In the genomic region with DNA sequence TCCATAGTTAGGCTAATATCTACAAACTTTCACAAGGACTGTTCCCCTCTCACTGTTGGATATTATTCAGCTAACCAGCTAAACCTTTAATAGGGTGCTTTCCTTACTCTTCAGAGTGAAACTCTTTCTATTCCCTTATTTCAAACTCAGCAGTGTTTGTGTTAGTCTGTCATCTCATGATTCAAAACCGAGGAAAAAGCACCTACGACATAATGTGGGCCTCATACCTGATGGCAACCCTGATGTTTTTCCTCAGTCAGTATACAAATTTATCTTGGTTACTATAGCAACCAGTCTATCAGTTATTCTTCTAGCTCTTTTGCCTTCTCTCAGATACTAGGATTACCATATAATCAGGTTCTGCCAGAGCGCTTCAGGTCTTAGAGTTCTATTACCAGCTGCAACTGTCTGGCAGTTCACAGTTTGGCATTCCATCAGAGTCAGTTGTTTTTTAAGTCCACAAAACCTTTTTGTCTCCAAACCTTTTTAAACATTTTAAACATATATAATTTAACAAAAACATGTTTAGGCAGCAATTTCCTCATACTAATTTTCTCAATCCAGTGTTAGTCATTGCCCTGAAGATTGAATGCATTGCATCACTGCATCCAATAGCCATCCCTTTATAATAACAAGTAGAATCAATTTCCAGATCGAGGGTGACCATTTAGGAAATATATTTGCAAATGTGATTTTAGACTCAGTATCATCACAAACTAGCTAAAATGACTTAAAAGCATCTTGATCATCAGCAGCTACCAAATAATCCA, we compare ENCODE assay signal across 13 cellular contexts. TPM values are rescaled to one million over a fixed set of nuclear protein-coding genes. Genes with fewer than 3 reads are reported as not detected.
DNase-seq lines count a peak whose midpoint lies in the region; ATAC-seq and TF ChIP-seq lines count a peak whose summit lies in the region.
"Had no signal": no experiment of that assay in that cellular context is flagged by ENCODE, and none has a peak within 500 bp of the region (broad histone marks: within the 10 kb centered on the region; RNA-seq: fewer than 3 reads in every experiment).

No MANE protein-coding gene starts in this region.

- no peak for TF ChIP-seq POLR2A in transverse colon (IDR thresholded peaks at IDR 0.05)

- no peak for DNase-seq in CD4-positive, alpha-beta T cell
- DNase-seq in endothelial cell (ENCODE audit: low spot score) = no peak
- no peak for DNase-seq in left lobe of liver (ENCODE audit: low spot score)
- no peak for DNase-seq in coronary artery (ENCODE audit: low spot score)
- no peak for DNase-seq in NCI-H1048 (lab: John Stamatoyannopoulos, UW)
- no peak for DNase-seq in transverse colon
- DNase-seq: PC-3; stimulated activated CD4-positive, alpha-beta T cell treated with anti-CD3 and anti-CD28 coated beads, Interleukin-4, amount 100 ng/mL, for 4 hours had no signal

- intact Hi-C loops in CD4-positive, alpha-beta T cell (cut with DNase I, micrococcal nuclease) = no loop called here
- intact Hi-C loops in transverse colon (cut with DNase I; ENCODE audit: low total_unique reads) = no loop called here

- H3K27me3 Mint-ChIP-seq in CD4-positive, alpha-beta T cell = no peaks in the 10 kb centered on the region
- peaks cover 3% of the 10 kb centered on the region for H3K27me3 Mint-ChIP-seq in endothelial cell (ENCODE audit: unreplicated experiment)
- H3K27me3 Mint-ChIP-seq: IgD-negative memory B cell had no signal

- no peaks in the 10 kb centered on the region for H3K36me3 ChIP-seq in transverse colon
- H3K36me3 ChIP-seq: ascending aorta had no signal

- H3K27ac Mint-ChIP-seq in CD4-positive, alpha-beta T cell = peak overlapping the region; percentile 70
- peak overlapping the region; percentile 94 for H3K27ac Mint-ChIP-seq in endothelial cell (ENCODE audit: unreplicated experiment)
- H3K27ac Mint-ChIP-seq: nephron had no signal

- no peaks in the 10 kb centered on the region for H3K27me3 ChIP-seq in CD4-positive, alpha-beta T cell (ENCODE audit: control insufficient read depth, insufficient read depth, low read length)
- no peaks in the 10 kb centered on the region for H3K27me3 ChIP-seq in transverse colon
- H3K27me3 ChIP-seq: ascending aorta had no signal

- no peak overlapping the region for H3K27ac ChIP-seq in CD4-positive, alpha-beta T cell (ENCODE audit: low read depth, low read length)
- H3K27ac ChIP-seq in coronary artery (no peak overlapping the region), transverse colon (no peak overlapping the region)

- H3K4me3 ChIP-seq in coronary artery (no peak overlapping the region), transverse colon (no peak overlapping the region)
- H3K4me3 ChIP-seq: ascending aorta had no signal

- H3K36me3 Mint-ChIP-seq in CD4-positive, alpha-beta T cell (ENCODE audit: low read depth) = no peaks in the 10 kb centered on the region
- no peaks in the 10 kb centered on the region for H3K36me3 Mint-ChIP-seq in endothelial cell (ENCODE audit: low read depth, unreplicated experiment)
- H3K36me3 Mint-ChIP-seq: IgD-negative memory B cell had no signal

- POLR2A ChIA-PET in CD4-positive, alpha-beta T cell (lab: Charles Lee) = no interaction called here

- CTCF ChIA-PET in CD4-positive, alpha-beta T cell (lab: Charles Lee) = no interaction called here

- no peaks in the 10 kb centered on the region for H3K9me3 ChIP-seq in CD4-positive, alpha-beta T cell (ENCODE audit: control insufficient read depth, low read length)
- H3K9me3 ChIP-seq in transverse colon = no peaks in the 10 kb centered on the region
- H3K9me3 ChIP-seq: ascending aorta had no signal

- H3K4me1 Mint-ChIP-seq in CD4-positive, alpha-beta T cell (ENCODE audit: low read depth) = peaks cover 55% of the 10 kb centered on the region
- H3K4me1 Mint-ChIP-seq in endothelial cell (ENCODE audit: unreplicated experiment) = peaks cover 19% of the 10 kb centered on the region

- no peaks in the 10 kb centered on the region for H3K9me3 Mint-ChIP-seq in CD4-positive, alpha-beta T cell
- H3K9me3 Mint-ChIP-seq in endothelial cell (ENCODE audit: unreplicated experiment) = no peaks in the 10 kb centered on the region
- H3K9me3 Mint-ChIP-seq: IgD-negative memory B cell, nephron had no signal

- WGBS in transverse colon (ENCODE audit: low coverage in 1 of 2), 2 donors = 58% methylated on average over 4 of the region's 4 CpGs; no CpG with 5 or more reads in 1 of the 2 donors

- H3K4me1 ChIP-seq in transverse colon = peaks cover 0 to 10% (median 5%) of the 10 kb centered on the region in 4 donors

- TF ChIP-seq EP300 in transverse colon (IDR thresholded peaks at IDR 0.05; ENCODE audit: low read depth) = no peak

- TF ChIP-seq CTCF in CD4-positive, alpha-beta T cell (IDR thresholded peaks at IDR 0.05) = no peak
- TF ChIP-seq CTCF in endothelial cell (IDR thresholded peaks at IDR 0.05; ENCODE audit: unreplicated experiment) (no peak), coronary artery (IDR thresholded peaks at IDR 0.05) (no peak), transverse colon (IDR thresholded peaks at IDR 0.05) (no peak)

- peak overlapping the region; percentile 62 for H3K4me3 Mint-ChIP-seq in CD4-positive, alpha-beta T cell
- no peak overlapping the region for H3K4me3 Mint-ChIP-seq in endothelial cell (ENCODE audit: unreplicated experiment)

- in situ Hi-C loops in transverse colon (cut with MboI; ENCODE audit: low pct_ligation_motif_present in 1 of 4, low pct_unique_long_range_greater_than_20kb in 1 of 4, low sequenced_read_pairs in 3 of 4) = no loop called here

- ATAC-seq in CD4-positive, alpha-beta T cell (ENCODE audit: poor library complexity) = peak; percentile 69
- peak; percentile 46 for ATAC-seq in GM19463 (IDR thresholded peaks at IDR 0.05; ENCODE audit: unreplicated experiment)
- ATAC-seq in HG03342 (IDR thresholded peaks at IDR 0.05; ENCODE audit: unreplicated experiment) = peak; percentile 65
- ATAC-seq in left lobe of liver = no peak
- ATAC-seq: PC-3 had no signal

RNA-seq across cellular contexts. Expression of a gene that starts 7.4 kb away (rescaled TPM):
- total RNA-seq in CD4-positive, alpha-beta T cell = 10 to 100 TPM; 11.7 to 12.2 TPM
- total RNA-seq in endothelial cell (ENCODE audit: unreplicated experiment) (14.7 TPM), left lobe of liver (5.6 TPM), transverse colon (10 to 100 TPM; 10.8 to 31.2 (median 15.0) TPM)
